Comparison of ENCODE assay signal across 8 cellular contexts in genomic region chr17:78378225-78379133, GRCh38. TPM values are rescaled to one million over a fixed set of nuclear protein-coding genes. Genes with fewer than 3 reads are reported as not detected.
DNase-seq lines count a peak whose midpoint lies in the region; ATAC-seq and TF ChIP-seq lines count a peak whose summit lies in the region.

A gene with protein sequence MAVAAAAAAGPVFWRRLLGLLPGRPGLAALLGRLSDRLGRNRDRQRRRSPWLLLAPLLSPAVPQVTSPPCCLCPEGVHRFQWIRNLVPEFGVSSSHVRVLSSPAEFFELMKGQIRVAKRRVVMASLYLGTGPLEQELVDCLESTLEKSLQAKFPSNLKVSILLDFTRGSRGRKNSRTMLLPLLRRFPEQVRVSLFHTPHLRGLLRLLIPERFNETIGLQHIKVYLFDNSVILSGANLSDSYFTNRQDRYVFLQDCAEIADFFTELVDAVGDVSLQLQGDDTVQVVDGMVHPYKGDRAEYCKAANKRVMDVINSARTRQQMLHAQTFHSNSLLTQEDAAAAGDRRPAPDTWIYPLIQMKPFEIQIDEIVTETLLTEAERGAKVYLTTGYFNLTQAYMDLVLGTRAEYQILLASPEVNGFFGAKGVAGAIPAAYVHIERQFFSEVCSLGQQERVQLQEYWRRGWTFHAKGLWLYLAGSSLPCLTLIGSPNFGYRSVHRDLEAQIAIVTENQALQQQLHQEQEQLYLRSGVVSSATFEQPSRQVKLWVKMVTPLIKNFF (plus strand): TSS chr17:78378649. CDS start chr17:78378666, 17 bp downstream.

- H3K27me3 ChIP-seq in parathyroid adenoma (ENCODE audit: control insufficient read depth, insufficient read depth, low read length) (no peaks in the 10 kb centered on the region), transverse colon (no peaks in the 10 kb centered on the region)

- TF ChIP-seq CTCF in parathyroid adenoma (IDR thresholded peaks at IDR 0.05) (no peak), transverse colon (IDR thresholded peaks at IDR 0.05) (no peak)

- H3K9ac ChIP-seq in parathyroid adenoma = peak within 1 kb of the TSS; percentile 89

- peaks cover 6% of the 10 kb centered on the region for H3K4me1 ChIP-seq in parathyroid adenoma
- H3K4me1 ChIP-seq in transverse colon = peaks cover 19 to 47% (median 41%) of the 10 kb centered on the region in 4 donors

- peak; percentile 55 to 59 for DNase-seq in AML-193 (lab: John Stamatoyannopoulos, UW)
- DNase-seq in GM19238 (ENCODE audit: insufficient read length, low spot score) = peak; percentile 71
- peak; percentile 73 to 84 for DNase-seq in Kasumi-1 (lab: John Stamatoyannopoulos, UW)
- DNase-seq in SW480 (ENCODE audit: low spot score) = peak; percentile 48
- peak; percentile 58 for DNase-seq in activated naive CD8-positive, alpha-beta T cell treated with anti-CD3 and anti-CD28 coated beads, Interleukin-2, amount 50 U/mL, for 16 hours (ENCODE audit: low read depth, low spot score)
- peak; percentile 91 for DNase-seq in Right ventricle myocardium superior
- DNase-seq in transverse colon = peak; percentile 85

- H3K27ac ChIP-seq in parathyroid adenoma (peak within 1 kb of the TSS; percentile 68), transverse colon (peak within 1 kb of the TSS; percentile 90 to 93 (median 90))

- H3K4me3 ChIP-seq in parathyroid adenoma (ENCODE audit: low read depth, low read length) = peak within 1 kb of the TSS; percentile 79
- H3K4me3 ChIP-seq in transverse colon = peak within 1 kb of the TSS; percentile 80 to 98 (median 92)

- peak; percentile 95 for ATAC-seq in Right ventricle myocardium superior (ENCODE audit: poor library complexity)

- in situ Hi-C loops in transverse colon (cut with MboI; ENCODE audit: low pct_ligation_motif_present in 1 of 4, low pct_unique_long_range_greater_than_20kb in 1 of 4, low sequenced_read_pairs in 3 of 4) = no loop called here

- TF ChIP-seq POLR2A in transverse colon (IDR thresholded peaks at IDR 0.05) = peak; percentile 82

- WGBS in transverse colon (ENCODE audit: low coverage in 1 of 2), 2 donors = 1% methylated on average over 53 of the region's 89 CpGs; no CpG with 5 or more reads in 1 of the 2 donors

- intact Hi-C loops in Right ventricle myocardium superior (cut with DNase I) = no loop called here
- intact Hi-C loops in transverse colon (cut with DNase I; ENCODE audit: low total_unique reads) = no loop called here

- no peaks in the 10 kb centered on the region for H3K9me3 ChIP-seq in parathyroid adenoma (ENCODE audit: control insufficient read depth, low read length)
- no peaks in the 10 kb centered on the region for H3K9me3 ChIP-seq in transverse colon

- H3K4me2 ChIP-seq in parathyroid adenoma (ENCODE audit: low read length) = peak within 1 kb of the TSS; percentile 94

- H3K36me3 ChIP-seq in parathyroid adenoma (ENCODE audit: control insufficient read depth, insufficient read depth, low read length) (no peaks in the 10 kb centered on the region), transverse colon (no peaks in the 10 kb centered on the region)

- H3K79me2 ChIP-seq in parathyroid adenoma = peaks cover 39% of the 10 kb centered on the region

- H2AFZ ChIP-seq in parathyroid adenoma = peak within 1 kb of the TSS; percentile 86

- TF ChIP-seq EP300 in transverse colon (IDR thresholded peaks at IDR 0.05; ENCODE audit: low read depth) = no peak

RNA-seq across cellular contexts. Expression of the gene that starts here (rescaled TPM):
- total RNA-seq in Right ventricle myocardium superior = 18.1 TPM
- 10 to 100 TPM; 32.1 to 77.6 (median 60.1) TPM for total RNA-seq in transverse colon

Comparison
In these comparisons a context has a peak if more than half of its experiments do, and no peak if none do; other contexts are left out.
1. Peak in every context shown above with its lines: DNase-seq, ATAC-seq, H3K4me3 ChIP-seq and H3K27ac ChIP-seq.